1 cellular context compared by ENCODE assay signal in the genomic region with DNA sequence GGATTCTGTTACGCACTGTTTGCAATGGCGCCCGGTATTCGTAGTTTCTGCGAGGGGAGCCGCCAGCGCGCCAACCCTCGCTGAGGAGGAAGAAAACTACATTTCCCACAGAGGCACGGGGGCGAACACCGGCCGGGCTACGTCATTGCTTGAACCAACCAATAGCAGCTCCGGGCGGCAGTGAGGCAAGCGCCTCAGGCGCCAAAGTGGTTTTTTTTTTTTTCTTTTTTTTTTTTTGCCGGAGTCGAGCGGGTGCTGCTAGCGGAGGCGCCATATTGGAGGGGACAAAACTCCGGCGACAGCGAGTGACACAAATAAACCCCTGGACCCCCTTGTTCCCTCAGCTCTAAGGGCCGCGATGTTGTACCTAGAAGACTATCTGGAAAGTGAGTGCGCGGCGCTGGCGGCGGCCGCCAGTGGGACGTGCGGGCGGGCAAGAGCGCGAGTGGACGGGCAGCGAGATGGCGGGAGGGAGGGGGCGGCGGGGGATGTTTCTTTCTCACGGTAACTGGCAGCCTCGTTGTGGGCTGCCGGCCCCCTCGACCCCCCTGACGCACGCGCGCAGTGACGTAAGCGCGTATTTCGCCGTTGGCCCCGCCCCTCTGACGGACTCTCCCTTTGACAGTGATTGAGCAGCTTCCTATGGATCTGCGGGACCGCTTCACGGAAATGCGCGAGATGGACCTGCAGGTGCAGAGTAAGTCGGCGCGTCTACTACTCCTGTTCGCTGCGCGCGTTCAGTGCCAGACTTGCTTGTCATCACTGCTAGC.
A peak's percentile ranks its signal among the peaks of the same experiment; 100 is the strongest.
TF ChIP-seq lines count a peak whose summit lies in the region.

A gene with protein sequence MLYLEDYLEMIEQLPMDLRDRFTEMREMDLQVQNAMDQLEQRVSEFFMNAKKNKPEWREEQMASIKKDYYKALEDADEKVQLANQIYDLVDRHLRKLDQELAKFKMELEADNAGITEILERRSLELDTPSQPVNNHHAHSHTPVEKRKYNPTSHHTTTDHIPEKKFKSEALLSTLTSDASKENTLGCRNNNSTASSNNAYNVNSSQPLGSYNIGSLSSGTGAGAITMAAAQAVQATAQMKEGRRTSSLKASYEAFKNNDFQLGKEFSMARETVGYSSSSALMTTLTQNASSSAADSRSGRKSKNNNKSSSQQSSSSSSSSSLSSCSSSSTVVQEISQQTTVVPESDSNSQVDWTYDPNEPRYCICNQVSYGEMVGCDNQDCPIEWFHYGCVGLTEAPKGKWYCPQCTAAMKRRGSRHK (plus strand): TSS at position 239 of the 770 bp plus-strand sequence. CDS start 120 bp downstream, at position 359.

TF ChIP-seq in HEK293, 187 proteins besides CTCF, POLR2A, EP300 and RAD21 (continued from another document and continues in another):
- TF ChIP-seq, protein P1, sequence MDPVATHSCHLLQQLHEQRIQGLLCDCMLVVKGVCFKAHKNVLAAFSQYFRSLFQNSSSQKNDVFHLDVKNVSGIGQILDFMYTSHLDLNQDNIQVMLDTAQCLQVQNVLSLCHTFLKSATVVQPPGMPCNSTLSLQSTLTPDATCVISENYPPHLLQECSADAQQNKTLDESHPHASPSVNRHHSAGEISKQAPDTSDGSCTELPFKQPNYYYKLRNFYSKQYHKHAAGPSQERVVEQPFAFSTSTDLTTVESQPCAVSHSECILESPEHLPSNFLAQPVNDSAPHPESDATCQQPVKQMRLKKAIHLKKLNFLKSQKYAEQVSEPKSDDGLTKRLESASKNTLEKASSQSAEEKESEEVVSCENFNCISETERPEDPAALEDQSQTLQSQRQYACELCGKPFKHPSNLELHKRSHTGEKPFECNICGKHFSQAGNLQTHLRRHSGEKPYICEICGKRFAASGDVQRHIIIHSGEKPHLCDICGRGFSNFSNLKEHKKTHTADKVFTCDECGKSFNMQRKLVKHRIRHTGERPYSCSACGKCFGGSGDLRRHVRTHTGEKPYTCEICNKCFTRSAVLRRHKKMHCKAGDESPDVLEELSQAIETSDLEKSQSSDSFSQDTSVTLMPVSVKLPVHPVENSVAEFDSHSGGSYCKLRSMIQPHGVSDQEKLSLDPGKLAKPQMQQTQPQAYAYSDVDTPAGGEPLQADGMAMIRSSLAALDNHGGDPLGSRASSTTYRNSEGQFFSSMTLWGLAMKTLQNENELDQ (tag by site-specific recombination; IDR thresholded peaks at IDR 0.05; ENCODE audit: low read depth) = no peak
- TF ChIP-seq ZIC2 (tag by site-specific recombination; IDR thresholded peaks at IDR 0.05) (0 out of 2 replicates have a peak, but pooled peaks have one; percentile 9), ZNF747 (tag by site-specific recombination; IDR thresholded peaks at IDR 0.05) (no peak), ZNF221 (tag by site-specific recombination; IDR thresholded peaks at IDR 0.05; ENCODE audit: borderline replicate concordance) (no peak), ZNF140 (tag by site-specific recombination; IDR thresholded peaks at IDR 0.05) (no peak), ZNF629 (tag by site-specific recombination; IDR thresholded peaks at IDR 0.05) (peak; percentile 99), ZNF510 (tag by site-specific recombination; IDR thresholded peaks at IDR 0.05; ENCODE audit: insufficient replicate concordance) (no peak), GFI1B (tag by site-specific recombination; IDR thresholded peaks at IDR 0.05) (no peak), ZNF266 (tag by site-specific recombination; IDR thresholded peaks at IDR 0.05; ENCODE audit: low read depth) (no peak), ZNF571 (tag by site-specific recombination; IDR thresholded peaks at IDR 0.05) (no peak), ZFP41 (tag by site-specific recombination; IDR thresholded peaks at IDR 0.05; ENCODE audit: borderline replicate concordance) (no peak), ZNF311 (tag by site-specific recombination; IDR thresholded peaks at IDR 0.05; ENCODE audit: borderline replicate concordance) (no peak), ZNF211 (tag by site-specific recombination; IDR thresholded peaks at IDR 0.05; ENCODE audit: low read depth) (no peak), ZNF239 (tag by site-specific recombination; IDR thresholded peaks at IDR 0.05) (no peak), ZNF548 (tag by site-specific recombination; IDR thresholded peaks at IDR 0.05) (no peak), ZXDB (tag by site-specific recombination; IDR thresholded peaks at IDR 0.05) (peak; percentile 78), ZNF112 (tag by site-specific recombination; IDR thresholded peaks at IDR 0.05) (no peak), ZNF16 (tag by site-specific recombination; IDR thresholded peaks at IDR 0.05; ENCODE audit: low read depth) (no peak), ZBTB21 (tag by site-specific recombination; IDR thresholded peaks at IDR 0.05) (peak; percentile 99), ZNF768 (tag by site-specific recombination; IDR thresholded peaks at IDR 0.05) (no peak), ZNF155 (tag by site-specific recombination; IDR thresholded peaks at IDR 0.05) (no peak), ZNF214 (tag by site-specific recombination; IDR thresholded peaks at IDR 0.05; ENCODE audit: borderline replicate concordance) (no peak), RBAK (tag by site-specific recombination; IDR thresholded peaks at IDR 0.05) (peak; percentile 44; the same call in 1 of the 2 replicates), SALL2 (tag by site-specific recombination; IDR thresholded peaks at IDR 0.05; ENCODE audit: borderline replicate concordance) (no peak), ZNF184 (tag by site-specific recombination; IDR thresholded peaks at IDR 0.05) (0 out of 2 replicates have a peak, but pooled peaks have one; percentile 7), ZNF175 (tag by site-specific recombination; IDR thresholded peaks at IDR 0.05) (no peak), ZNF433 (tag by site-specific recombination; IDR thresholded peaks at IDR 0.05; ENCODE audit: low read depth) (no peak), ZNF10 (tag by site-specific recombination; IDR thresholded peaks at IDR 0.05) (no peak), ZNF324 (tag by site-specific recombination; IDR thresholded peaks at IDR 0.05) (peak; percentile 77; the same call in 1 of the 2 replicates), SP3 (tag by site-specific recombination; IDR thresholded peaks at IDR 0.05) (peak; percentile 61), BCL11B (tag by site-specific recombination; IDR thresholded peaks at IDR 0.05; ENCODE audit: low read depth) (no peak), ZNF558 (tag by site-specific recombination; IDR thresholded peaks at IDR 0.05) (no peak), KLF10 (tag by site-specific recombination; IDR thresholded peaks at IDR 0.05) (no peak; the same call in 1 of the 2 replicates), ZNF501 (tag by site-specific recombination; IDR thresholded peaks at IDR 0.05) (no peak), ZNF302 (tag by site-specific recombination; IDR thresholded peaks at IDR 0.05; ENCODE audit: low read depth) (no peak), ZBTB17 (tag by site-specific recombination; IDR thresholded peaks at IDR 0.05) (peak; percentile 75), ZSCAN23 (tag by site-specific recombination; IDR thresholded peaks at IDR 0.05) (no peak)
- TF ChIP-seq, protein P2, sequence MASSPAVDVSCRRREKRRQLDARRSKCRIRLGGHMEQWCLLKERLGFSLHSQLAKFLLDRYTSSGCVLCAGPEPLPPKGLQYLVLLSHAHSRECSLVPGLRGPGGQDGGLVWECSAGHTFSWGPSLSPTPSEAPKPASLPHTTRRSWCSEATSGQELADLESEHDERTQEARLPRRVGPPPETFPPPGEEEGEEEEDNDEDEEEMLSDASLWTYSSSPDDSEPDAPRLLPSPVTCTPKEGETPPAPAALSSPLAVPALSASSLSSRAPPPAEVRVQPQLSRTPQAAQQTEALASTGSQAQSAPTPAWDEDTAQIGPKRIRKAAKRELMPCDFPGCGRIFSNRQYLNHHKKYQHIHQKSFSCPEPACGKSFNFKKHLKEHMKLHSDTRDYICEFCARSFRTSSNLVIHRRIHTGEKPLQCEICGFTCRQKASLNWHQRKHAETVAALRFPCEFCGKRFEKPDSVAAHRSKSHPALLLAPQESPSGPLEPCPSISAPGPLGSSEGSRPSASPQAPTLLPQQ (tag by site-specific recombination; IDR thresholded peaks at IDR 0.05) = no peak
- TF ChIP-seq, protein P3, sequence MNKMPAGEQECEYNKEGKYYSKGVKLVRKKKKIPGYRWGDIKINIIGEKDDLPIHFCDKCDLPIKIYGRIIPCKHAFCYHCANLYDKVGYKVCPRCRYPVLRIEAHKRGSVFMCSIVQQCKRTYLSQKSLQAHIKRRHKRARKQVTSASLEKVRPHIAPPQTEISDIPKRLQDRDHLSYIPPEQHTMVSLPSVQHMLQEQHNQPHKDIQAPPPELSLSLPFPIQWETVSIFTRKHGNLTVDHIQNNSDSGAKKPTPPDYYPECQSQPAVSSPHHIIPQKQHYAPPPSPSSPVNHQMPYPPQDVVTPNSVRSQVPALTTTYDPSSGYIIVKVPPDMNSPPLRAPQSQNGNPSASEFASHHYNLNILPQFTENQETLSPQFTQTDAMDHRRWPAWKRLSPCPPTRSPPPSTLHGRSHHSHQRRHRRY (tag by site-specific recombination; IDR thresholded peaks at IDR 0.05) = no peak
- TF ChIP-seq, protein P4, sequence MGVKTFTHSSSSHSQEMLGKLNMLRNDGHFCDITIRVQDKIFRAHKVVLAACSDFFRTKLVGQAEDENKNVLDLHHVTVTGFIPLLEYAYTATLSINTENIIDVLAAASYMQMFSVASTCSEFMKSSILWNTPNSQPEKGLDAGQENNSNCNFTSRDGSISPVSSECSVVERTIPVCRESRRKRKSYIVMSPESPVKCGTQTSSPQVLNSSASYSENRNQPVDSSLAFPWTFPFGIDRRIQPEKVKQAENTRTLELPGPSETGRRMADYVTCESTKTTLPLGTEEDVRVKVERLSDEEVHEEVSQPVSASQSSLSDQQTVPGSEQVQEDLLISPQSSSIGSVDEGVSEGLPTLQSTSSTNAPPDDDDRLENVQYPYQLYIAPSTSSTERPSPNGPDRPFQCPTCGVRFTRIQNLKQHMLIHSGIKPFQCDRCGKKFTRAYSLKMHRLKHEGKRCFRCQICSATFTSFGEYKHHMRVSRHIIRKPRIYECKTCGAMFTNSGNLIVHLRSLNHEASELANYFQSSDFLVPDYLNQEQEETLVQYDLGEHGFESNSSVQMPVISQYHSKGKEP (tag by site-specific recombination; IDR thresholded peaks at IDR 0.05) = no peak
- TF ChIP-seq, protein P5, sequence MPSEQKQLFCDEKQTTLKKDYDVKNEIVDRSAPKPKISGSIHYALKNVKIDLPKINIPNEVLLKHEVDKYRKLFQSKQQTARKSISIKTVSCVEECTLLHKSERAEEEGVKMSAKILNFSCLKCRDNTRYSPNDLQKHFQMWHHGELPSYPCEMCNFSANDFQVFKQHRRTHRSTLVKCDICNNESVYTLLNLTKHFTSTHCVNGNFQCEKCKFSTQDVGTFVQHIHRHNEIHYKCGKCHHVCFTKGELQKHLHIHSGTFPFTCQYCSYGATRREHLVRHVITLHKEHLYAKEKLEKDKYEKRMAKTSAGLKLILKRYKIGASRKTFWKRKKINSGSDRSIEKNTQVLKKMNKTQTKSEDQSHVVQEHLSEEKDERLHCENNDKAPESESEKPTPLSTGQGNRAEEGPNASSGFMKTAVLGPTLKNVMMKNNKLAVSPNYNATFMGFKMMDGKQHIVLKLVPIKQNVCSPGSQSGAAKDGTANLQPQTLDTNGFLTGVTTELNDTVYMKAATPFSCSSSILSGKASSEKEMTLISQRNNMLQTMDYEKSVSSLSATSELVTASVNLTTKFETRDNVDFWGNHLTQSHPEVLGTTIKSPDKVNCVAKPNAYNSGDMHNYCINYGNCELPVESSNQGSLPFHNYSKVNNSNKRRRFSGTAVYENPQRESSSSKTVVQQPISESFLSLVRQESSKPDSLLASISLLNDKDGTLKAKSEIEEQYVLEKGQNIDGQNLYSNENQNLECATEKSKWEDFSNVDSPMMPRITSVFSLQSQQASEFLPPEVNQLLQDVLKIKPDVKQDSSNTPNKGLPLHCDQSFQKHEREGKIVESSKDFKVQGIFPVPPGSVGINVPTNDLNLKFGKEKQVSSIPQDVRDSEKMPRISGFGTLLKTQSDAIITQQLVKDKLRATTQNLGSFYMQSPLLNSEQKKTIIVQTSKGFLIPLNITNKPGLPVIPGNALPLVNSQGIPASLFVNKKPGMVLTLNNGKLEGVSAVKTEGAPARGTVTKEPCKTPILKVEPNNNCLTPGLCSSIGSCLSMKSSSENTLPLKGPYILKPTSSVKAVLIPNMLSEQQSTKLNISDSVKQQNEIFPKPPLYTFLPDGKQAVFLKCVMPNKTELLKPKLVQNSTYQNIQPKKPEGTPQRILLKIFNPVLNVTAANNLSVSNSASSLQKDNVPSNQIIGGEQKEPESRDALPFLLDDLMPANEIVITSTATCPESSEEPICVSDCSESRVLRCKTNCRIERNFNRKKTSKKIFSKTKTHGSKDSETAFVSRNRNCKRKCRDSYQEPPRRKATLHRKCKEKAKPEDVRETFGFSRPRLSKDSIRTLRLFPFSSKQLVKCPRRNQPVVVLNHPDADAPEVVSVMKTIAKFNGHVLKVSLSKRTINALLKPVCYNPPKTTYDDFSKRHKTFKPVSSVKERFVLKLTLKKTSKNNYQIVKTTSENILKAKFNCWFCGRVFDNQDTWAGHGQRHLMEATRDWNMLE (tag by site-specific recombination; conservative IDR thresholded peaks at IDR 0.05; ENCODE audit: low read depth) = no peak
- TF ChIP-seq, protein P6, sequence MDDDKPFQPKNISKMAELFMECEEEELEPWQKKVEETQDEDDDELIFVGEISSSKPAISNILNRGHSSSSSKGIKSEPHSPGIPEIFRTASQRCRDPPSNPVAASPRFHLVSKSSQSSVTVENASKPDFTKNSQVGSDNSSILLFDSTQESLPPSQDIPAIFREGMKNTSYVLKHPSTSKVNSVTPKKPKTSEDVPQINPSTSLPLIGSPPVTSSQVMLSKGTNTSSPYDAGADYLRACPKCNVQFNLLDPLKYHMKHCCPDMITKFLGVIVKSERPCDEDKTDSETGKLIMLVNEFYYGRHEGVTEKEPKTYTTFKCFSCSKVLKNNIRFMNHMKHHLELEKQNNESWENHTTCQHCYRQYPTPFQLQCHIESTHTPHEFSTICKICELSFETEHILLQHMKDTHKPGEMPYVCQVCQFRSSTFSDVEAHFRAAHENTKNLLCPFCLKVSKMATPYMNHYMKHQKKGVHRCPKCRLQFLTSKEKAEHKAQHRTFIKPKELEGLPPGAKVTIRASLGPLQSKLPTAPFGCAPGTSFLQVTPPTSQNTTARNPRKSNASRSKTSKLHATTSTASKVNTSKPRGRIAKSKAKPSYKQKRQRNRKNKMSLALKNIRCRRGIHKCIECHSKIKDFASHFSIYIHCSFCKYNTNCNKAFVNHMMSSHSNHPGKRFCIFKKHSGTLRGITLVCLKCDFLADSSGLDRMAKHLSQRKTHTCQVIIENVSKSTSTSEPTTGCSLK (tag by site-specific recombination; IDR thresholded peaks at IDR 0.05) = no peak
- TF ChIP-seq, protein P7, sequence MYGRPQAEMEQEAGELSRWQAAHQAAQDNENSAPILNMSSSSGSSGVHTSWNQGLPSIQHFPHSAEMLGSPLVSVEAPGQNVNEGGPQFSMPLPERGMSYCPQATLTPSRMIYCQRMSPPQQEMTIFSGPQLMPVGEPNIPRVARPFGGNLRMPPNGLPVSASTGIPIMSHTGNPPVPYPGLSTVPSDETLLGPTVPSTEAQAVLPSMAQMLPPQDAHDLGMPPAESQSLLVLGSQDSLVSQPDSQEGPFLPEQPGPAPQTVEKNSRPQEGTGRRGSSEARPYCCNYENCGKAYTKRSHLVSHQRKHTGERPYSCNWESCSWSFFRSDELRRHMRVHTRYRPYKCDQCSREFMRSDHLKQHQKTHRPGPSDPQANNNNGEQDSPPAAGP (tag by site-specific recombination; IDR thresholded peaks at IDR 0.05) = peak; percentile 21; the same call in 1 of the 2 replicates
